In the genomic region with DNA sequence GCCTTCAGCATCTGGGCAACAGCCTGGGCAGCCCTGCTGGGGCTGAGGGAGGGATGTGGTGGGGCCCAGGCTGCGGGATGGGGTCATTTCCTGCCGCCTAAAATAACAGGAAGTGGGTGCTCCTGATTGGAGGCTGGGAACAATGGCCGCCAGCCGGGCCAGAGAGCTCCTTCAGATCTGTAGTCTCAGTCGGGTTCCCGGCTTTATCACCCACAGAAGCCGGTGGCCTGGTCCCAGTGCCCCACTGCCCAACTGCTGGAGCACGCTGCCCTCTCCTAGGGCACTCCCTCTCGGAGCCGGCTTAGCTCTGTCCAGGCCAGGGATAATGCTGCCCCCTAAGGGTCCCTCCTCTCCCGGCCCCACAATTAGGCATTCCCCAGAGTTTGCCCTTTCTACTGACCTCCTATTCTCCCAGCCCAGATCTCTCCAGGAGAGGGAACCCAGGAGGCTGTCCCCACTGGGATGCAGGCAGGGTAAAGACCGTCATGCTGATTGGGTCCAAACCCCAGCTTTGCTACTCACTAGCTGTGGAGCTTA, we compare ENCODE assay signal across 1 cellular context.
TF ChIP-seq lines count a peak whose summit lies in the region.

No MANE protein-coding gene starts in this region.

TF ChIP-seq in H1, 55 proteins besides CTCF, POLR2A, EP300 and RAD21:
- no peak for TF ChIP-seq CEBPB (IDR thresholded peaks at IDR 0.05; ENCODE audit: low read depth, low read length)
- no peak for TF ChIP-seq CBX8 (IDR thresholded peaks at IDR 0.05; ENCODE audit: borderline replicate concordance, low read depth, low read length)
- TF ChIP-seq SAP30 (IDR thresholded peaks at IDR 0.05; ENCODE audit: insufficient read depth, insufficient replicate concordance, low read length) = no peak
- peak; percentile 76 for TF ChIP-seq CREB1 (IDR thresholded peaks at IDR 0.05)
- no peak for TF ChIP-seq SRF (IDR thresholded peaks at IDR 0.05; ENCODE audit: low read depth, low read length)
- TF ChIP-seq SIN3A (conservative IDR thresholded peaks at IDR 0.05 in 1 of 2, IDR thresholded peaks at IDR 0.05 in 1 of 2; ENCODE audit: low read depth in 1 of 2, low read length in 2 of 2) = peak in 1 of 2 experiments; percentile 77; a peak in 2 of 4 replicates
- TF ChIP-seq GTF2F1 (IDR thresholded peaks at IDR 0.05; ENCODE audit: borderline replicate concordance, low read depth, low read length) = no peak
- no peak for TF ChIP-seq CHD2 (IDR thresholded peaks at IDR 0.05; ENCODE audit: low read length)
- TF ChIP-seq KDM5A (IDR thresholded peaks at IDR 0.05; ENCODE audit: low read length) = 0 out of 2 replicates have a peak, but pooled peaks have one; percentile 56
- TF ChIP-seq CTBP2 (IDR thresholded peaks at IDR 0.05; ENCODE audit: borderline replicate concordance, insufficient read depth, insufficient read length, low read length) = peak; percentile 45
- TF ChIP-seq, protein P1, sequence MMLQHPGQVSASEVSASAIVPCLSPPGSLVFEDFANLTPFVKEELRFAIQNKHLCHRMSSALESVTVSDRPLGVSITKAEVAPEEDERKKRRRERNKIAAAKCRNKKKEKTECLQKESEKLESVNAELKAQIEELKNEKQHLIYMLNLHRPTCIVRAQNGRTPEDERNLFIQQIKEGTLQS (IDR thresholded peaks at IDR 0.05; ENCODE audit: insufficient read depth, low read depth, low read length) = no peak
- TF ChIP-seq TCF12 (IDR thresholded peaks at IDR 0.05; ENCODE audit: low read depth, low read length) = no peak
- TF ChIP-seq SP2 (IDR thresholded peaks at IDR 0.05; ENCODE audit: low read length) = no peak
- no peak for TF ChIP-seq CBX5 (IDR thresholded peaks at IDR 0.05; ENCODE audit: low read depth, low read length)
- TF ChIP-seq BCL11A (IDR thresholded peaks at IDR 0.05; ENCODE audit: low read depth in 2 of 2, low read length in 2 of 2) = no peak
- peak; percentile 91 for TF ChIP-seq TAF1 (IDR thresholded peaks at IDR 0.05; ENCODE audit: low read depth, low read length)
- peak; percentile 81; the same call in 1 of the 2 replicates for TF ChIP-seq GABPA (IDR thresholded peaks at IDR 0.05; ENCODE audit: borderline replicate concordance, insufficient read depth, low read length)
- TF ChIP-seq NANOG (IDR thresholded peaks at IDR 0.05; ENCODE audit: insufficient read depth, low read depth, low read length, poor library complexity, severe bottlenecking) = no peak
- TF ChIP-seq RFX5 (IDR thresholded peaks at IDR 0.05; ENCODE audit: borderline replicate concordance, low read depth, low read length) = peak; percentile 19; the same call in 1 of the 2 replicates
- TF ChIP-seq ASH2L (IDR thresholded peaks at IDR 0.05; ENCODE audit: low read length) = peak; percentile 45
- TF ChIP-seq FOSL1 (IDR thresholded peaks at IDR 0.05; ENCODE audit: insufficient read depth, low read depth, low read length) = no peak
- no peak for TF ChIP-seq SUZ12 (IDR thresholded peaks at IDR 0.05; ENCODE audit: low read length)
- TF ChIP-seq ZNF274 (IDR thresholded peaks at IDR 0.05; ENCODE audit: borderline replicate concordance, extremely low read depth, low read length) = no peak
- no peak for TF ChIP-seq BACH1 (IDR thresholded peaks at IDR 0.05; ENCODE audit: low read length)
- peak; percentile 51 for TF ChIP-seq KDM4A (IDR thresholded peaks at IDR 0.05; ENCODE audit: low read depth, low read length, severe bottlenecking)
- TF ChIP-seq POU5F1 (IDR thresholded peaks at IDR 0.05; ENCODE audit: low read depth, low read length) = no peak
- TF ChIP-seq EZH2 (IDR thresholded peaks at IDR 0.05; ENCODE audit: low read depth, low read length, severe bottlenecking) = no peak
- no peak for TF ChIP-seq SIX5 (IDR thresholded peaks at IDR 0.05; ENCODE audit: low read depth, low read length)
- no peak for TF ChIP-seq HDAC6 (IDR thresholded peaks at IDR 0.05; ENCODE audit: low read depth, low read length)
- TF ChIP-seq PHF8 (conservative IDR thresholded peaks at IDR 0.05; ENCODE audit: low read depth, low read length) = peak; percentile 89
- peak; percentile 73; the same call in 1 of the 2 replicates for TF ChIP-seq POLR2AphosphoS5 (IDR thresholded peaks at IDR 0.05; ENCODE audit: low read depth, low read length)
- TF ChIP-seq RXRA (IDR thresholded peaks at IDR 0.05; ENCODE audit: insufficient read depth, low read depth, low read length) = no peak
- TF ChIP-seq SP1 (IDR thresholded peaks at IDR 0.05; ENCODE audit: low read depth, low read length) = no peak
- no peak for TF ChIP-seq RNF2 (IDR thresholded peaks at IDR 0.05; ENCODE audit: borderline replicate concordance, low read depth, low read length, missing control alignments, poor library complexity, severe bottlenecking)
- no peak for TF ChIP-seq JUN (IDR thresholded peaks at IDR 0.05; ENCODE audit: low read depth, low read length)
- TF ChIP-seq JUND (IDR thresholded peaks at IDR 0.05; ENCODE audit: low read length) = no peak
- TF ChIP-seq SP4 (IDR thresholded peaks at IDR 0.05; ENCODE audit: low read length) = peak; percentile 44; the same call in 1 of the 2 replicates
- TF ChIP-seq, protein P2, sequence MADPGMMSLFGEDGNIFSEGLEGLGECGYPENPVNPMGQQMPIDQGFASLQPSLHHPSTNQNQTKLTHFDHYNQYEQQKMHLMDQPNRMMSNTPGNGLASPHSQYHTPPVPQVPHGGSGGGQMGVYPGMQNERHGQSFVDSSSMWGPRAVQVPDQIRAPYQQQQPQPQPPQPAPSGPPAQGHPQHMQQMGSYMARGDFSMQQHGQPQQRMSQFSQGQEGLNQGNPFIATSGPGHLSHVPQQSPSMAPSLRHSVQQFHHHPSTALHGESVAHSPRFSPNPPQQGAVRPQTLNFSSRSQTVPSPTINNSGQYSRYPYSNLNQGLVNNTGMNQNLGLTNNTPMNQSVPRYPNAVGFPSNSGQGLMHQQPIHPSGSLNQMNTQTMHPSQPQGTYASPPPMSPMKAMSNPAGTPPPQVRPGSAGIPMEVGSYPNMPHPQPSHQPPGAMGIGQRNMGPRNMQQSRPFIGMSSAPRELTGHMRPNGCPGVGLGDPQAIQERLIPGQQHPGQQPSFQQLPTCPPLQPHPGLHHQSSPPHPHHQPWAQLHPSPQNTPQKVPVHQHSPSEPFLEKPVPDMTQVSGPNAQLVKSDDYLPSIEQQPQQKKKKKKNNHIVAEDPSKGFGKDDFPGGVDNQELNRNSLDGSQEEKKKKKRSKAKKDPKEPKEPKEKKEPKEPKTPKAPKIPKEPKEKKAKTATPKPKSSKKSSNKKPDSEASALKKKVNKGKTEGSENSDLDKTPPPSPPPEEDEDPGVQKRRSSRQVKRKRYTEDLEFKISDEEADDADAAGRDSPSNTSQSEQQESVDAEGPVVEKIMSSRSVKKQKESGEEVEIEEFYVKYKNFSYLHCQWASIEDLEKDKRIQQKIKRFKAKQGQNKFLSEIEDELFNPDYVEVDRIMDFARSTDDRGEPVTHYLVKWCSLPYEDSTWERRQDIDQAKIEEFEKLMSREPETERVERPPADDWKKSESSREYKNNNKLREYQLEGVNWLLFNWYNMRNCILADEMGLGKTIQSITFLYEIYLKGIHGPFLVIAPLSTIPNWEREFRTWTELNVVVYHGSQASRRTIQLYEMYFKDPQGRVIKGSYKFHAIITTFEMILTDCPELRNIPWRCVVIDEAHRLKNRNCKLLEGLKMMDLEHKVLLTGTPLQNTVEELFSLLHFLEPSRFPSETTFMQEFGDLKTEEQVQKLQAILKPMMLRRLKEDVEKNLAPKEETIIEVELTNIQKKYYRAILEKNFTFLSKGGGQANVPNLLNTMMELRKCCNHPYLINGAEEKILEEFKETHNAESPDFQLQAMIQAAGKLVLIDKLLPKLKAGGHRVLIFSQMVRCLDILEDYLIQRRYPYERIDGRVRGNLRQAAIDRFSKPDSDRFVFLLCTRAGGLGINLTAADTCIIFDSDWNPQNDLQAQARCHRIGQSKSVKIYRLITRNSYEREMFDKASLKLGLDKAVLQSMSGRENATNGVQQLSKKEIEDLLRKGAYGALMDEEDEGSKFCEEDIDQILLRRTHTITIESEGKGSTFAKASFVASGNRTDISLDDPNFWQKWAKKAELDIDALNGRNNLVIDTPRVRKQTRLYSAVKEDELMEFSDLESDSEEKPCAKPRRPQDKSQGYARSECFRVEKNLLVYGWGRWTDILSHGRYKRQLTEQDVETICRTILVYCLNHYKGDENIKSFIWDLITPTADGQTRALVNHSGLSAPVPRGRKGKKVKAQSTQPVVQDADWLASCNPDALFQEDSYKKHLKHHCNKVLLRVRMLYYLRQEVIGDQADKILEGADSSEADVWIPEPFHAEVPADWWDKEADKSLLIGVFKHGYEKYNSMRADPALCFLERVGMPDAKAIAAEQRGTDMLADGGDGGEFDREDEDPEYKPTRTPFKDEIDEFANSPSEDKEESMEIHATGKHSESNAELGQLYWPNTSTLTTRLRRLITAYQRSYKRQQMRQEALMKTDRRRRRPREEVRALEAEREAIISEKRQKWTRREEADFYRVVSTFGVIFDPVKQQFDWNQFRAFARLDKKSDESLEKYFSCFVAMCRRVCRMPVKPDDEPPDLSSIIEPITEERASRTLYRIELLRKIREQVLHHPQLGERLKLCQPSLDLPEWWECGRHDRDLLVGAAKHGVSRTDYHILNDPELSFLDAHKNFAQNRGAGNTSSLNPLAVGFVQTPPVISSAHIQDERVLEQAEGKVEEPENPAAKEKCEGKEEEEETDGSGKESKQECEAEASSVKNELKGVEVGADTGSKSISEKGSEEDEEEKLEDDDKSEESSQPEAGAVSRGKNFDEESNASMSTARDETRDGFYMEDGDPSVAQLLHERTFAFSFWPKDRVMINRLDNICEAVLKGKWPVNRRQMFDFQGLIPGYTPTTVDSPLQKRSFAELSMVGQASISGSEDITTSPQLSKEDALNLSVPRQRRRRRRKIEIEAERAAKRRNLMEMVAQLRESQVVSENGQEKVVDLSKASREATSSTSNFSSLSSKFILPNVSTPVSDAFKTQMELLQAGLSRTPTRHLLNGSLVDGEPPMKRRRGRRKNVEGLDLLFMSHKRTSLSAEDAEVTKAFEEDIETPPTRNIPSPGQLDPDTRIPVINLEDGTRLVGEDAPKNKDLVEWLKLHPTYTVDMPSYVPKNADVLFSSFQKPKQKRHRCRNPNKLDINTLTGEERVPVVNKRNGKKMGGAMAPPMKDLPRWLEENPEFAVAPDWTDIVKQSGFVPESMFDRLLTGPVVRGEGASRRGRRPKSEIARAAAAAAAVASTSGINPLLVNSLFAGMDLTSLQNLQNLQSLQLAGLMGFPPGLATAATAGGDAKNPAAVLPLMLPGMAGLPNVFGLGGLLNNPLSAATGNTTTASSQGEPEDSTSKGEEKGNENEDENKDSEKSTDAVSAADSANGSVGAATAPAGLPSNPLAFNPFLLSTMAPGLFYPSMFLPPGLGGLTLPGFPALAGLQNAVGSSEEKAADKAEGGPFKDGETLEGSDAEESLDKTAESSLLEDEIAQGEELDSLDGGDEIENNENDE (IDR thresholded peaks at IDR 0.05; ENCODE audit: insufficient replicate concordance, low read length) = no peak
- no peak for TF ChIP-seq NRF1 (IDR thresholded peaks at IDR 0.05; ENCODE audit: low read depth, low read length)
- no peak for TF ChIP-seq KDM1A (IDR thresholded peaks at IDR 0.05; ENCODE audit: borderline replicate concordance, low read length)
- TF ChIP-seq, protein P3, sequence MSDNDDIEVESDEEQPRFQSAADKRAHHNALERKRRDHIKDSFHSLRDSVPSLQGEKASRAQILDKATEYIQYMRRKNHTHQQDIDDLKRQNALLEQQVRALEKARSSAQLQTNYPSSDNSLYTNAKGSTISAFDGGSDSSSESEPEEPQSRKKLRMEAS (IDR thresholded peaks at IDR 0.05) = peak; percentile 52; the same call in 1 of the 2 replicates
- TF ChIP-seq, protein P4, sequence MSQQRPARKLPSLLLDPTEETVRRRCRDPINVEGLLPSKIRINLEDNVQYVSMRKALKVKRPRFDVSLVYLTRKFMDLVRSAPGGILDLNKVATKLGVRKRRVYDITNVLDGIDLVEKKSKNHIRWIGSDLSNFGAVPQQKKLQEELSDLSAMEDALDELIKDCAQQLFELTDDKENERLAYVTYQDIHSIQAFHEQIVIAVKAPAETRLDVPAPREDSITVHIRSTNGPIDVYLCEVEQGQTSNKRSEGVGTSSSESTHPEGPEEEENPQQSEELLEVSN (IDR thresholded peaks at IDR 0.05) = peak; percentile 74
- peak; percentile 96 for TF ChIP-seq YY1 (IDR thresholded peaks at IDR 0.05; ENCODE audit: low read depth, low read length)
- peak; percentile 55 for TF ChIP-seq TAF7 (optimal IDR thresholded peaks at IDR 0.05; ENCODE audit: borderline replicate concordance, low read depth, low read length)
- TF ChIP-seq SIRT6 (IDR thresholded peaks at IDR 0.05; ENCODE audit: low read length) = no peak
- no peak; the same call in 1 of the 2 replicates for TF ChIP-seq CHD1 (IDR thresholded peaks at IDR 0.05; ENCODE audit: low read depth, low read length)
- TF ChIP-seq, protein P5, sequence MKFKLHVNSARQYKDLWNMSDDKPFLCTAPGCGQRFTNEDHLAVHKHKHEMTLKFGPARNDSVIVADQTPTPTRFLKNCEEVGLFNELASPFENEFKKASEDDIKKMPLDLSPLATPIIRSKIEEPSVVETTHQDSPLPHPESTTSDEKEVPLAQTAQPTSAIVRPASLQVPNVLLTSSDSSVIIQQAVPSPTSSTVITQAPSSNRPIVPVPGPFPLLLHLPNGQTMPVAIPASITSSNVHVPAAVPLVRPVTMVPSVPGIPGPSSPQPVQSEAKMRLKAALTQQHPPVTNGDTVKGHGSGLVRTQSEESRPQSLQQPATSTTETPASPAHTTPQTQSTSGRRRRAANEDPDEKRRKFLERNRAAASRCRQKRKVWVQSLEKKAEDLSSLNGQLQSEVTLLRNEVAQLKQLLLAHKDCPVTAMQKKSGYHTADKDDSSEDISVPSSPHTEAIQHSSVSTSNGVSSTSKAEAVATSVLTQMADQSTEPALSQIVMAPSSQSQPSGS (IDR thresholded peaks at IDR 0.05; ENCODE audit: low read length) = no peak
- TF ChIP-seq RBBP5 (IDR thresholded peaks at IDR 0.05; ENCODE audit: borderline replicate concordance, low read depth, low read length) = 0 out of 2 replicates have a peak, but pooled peaks have one; percentile 25
- peak; percentile 71 for TF ChIP-seq TBP (IDR thresholded peaks at IDR 0.05; ENCODE audit: low read depth, low read length)
- no peak for TF ChIP-seq EGR1 (IDR thresholded peaks at IDR 0.05; ENCODE audit: borderline replicate concordance, low read depth, low read length)
- no peak for TF ChIP-seq TEAD4 (IDR thresholded peaks at IDR 0.05; ENCODE audit: low read depth, low read length)
- no peak for TF ChIP-seq HDAC2 (IDR thresholded peaks at IDR 0.05; ENCODE audit: borderline replicate concordance in 1 of 2, low read depth in 2 of 2, low read length in 2 of 2)
- no peak for TF ChIP-seq MAFK (IDR thresholded peaks at IDR 0.05; ENCODE audit: low read depth, low read length)
- TF ChIP-seq BRCA1 (IDR thresholded peaks at IDR 0.05; ENCODE audit: low read depth, low read length) = no peak
- TF ChIP-seq, protein P6, sequence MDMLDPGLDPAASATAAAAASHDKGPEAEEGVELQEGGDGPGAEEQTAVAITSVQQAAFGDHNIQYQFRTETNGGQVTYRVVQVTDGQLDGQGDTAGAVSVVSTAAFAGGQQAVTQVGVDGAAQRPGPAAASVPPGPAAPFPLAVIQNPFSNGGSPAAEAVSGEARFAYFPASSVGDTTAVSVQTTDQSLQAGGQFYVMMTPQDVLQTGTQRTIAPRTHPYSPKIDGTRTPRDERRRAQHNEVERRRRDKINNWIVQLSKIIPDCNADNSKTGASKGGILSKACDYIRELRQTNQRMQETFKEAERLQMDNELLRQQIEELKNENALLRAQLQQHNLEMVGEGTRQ (IDR thresholded peaks at IDR 0.05; ENCODE audit: low read length) = no peak
